37 cellular contexts compared by ENCODE assay signal in the genomic region with DNA sequence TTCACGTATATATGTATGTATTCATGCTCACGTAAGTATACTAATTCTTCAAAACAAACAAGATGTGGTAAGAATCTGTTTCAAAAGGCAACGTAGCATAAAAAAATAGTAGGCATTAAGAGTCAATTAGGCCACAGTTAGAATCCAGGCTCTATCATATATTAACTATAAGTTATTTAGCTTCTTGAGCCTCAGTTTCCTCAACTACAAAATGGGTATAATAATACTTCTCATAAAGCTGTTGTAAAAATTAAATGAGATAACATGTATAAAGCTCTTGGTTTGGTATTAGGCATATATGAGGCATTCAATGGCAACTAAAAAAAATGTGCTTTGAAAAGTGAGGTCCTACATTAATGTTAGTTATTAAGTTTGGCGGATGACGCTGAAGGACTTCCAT.
"Had no signal": no experiment of that assay in that cellular context is flagged by ENCODE, and none has a peak within 500 bp of the region (broad histone marks: within the 10 kb centered on the region; RNA-seq: fewer than 3 reads in every experiment).

No MANE protein-coding gene starts in this region.

- H3K27me3 Mint-ChIP-seq: activated B cell treated with CpG ODN at 0.5 μM for 24 hours; activated CD4-positive, alpha-beta memory T cell treated with anti-CD3 and anti-CD28 coated beads for 36 hours; activated CD4-positive, alpha-beta T cell treated with anti-CD3 and anti-CD28 coated beads, Interleukin-2, amount 10 ng/mL, durations not matched to agents 24 days and 14 days; activated CD8-positive, alpha-beta T cell treated with anti-CD3 and anti-CD28 coated beads for 36 hours; activated naive CD4-positive, alpha-beta T cell treated with anti-CD3 and anti-CD28 coated beads, Interleukin-2, amount 10 ng/mL, durations not matched to agents 7 days and 5 days; activated naive CD4-positive, alpha-beta T cell treated with anti-CD3 and anti-CD28 coated beads, Interleukin-2, amount 50 U/mL, for 24 hours; activated naive CD8-positive, alpha-beta T cell; activated naive CD8-positive, alpha-beta T cell treated with anti-CD3 and anti-CD28 coated beads, Interleukin-2, amount 10 ng/mL, durations not matched to agents 7 days and 5 days; activated naive CD8-positive, alpha-beta T cell treated with anti-CD3 and anti-CD28 coated beads, Interleukin-2, amount 50 U/mL, for 24 hours; activated T-helper 17 cell treated with anti-CD3 and anti-CD28 coated beads, Interleukin-2, amount 50 U/mL, for 72 hours; brain; central memory CD8-positive, alpha-beta T cell had no signal

- H3K9me3 ChIP-seq: ascending aorta had no signal

- H3K4me1 Mint-ChIP-seq: activated B cell treated with CpG ODN at 0.5 μM for 24 hours had no signal

- ATAC-seq: activated CD8-positive, alpha-beta T cell treated with anti-CD3 and anti-CD28 coated beads for 36 hours; activated naive CD8-positive, alpha-beta T cell treated with anti-CD3 and anti-CD28 coated beads, Interleukin-2, amount 50 U/mL, for 24 hours; activated T-cell treated with anti-CD3 and anti-CD28 coated beads, Interleukin-2, amount 50 U/mL, for 4 hours; activated T-cell treated with anti-CD3 and anti-CD28 coated beads, Interleukin-2, amount 50 U/mL, for 72 hours; activated T-helper 17 cell treated with anti-CD3 and anti-CD28 coated beads, Interleukin-2, amount 50 U/mL, for 72 hours had no signal

- H3K27ac ChIP-seq: ascending aorta, cardiac muscle cell, VCaP had no signal

- H3K27ac Mint-ChIP-seq: activated B cell treated with CpG ODN at 0.5 μM for 24 hours; activated CD4-positive, alpha-beta memory T cell treated with anti-CD3 and anti-CD28 coated beads for 36 hours; activated CD4-positive, alpha-beta T cell treated with anti-CD3 and anti-CD28 coated beads, Interleukin-2, amount 10 ng/mL, durations not matched to agents 24 days and 14 days; activated CD8-positive, alpha-beta T cell treated with anti-CD3 and anti-CD28 coated beads for 36 hours; activated naive CD4-positive, alpha-beta T cell treated with anti-CD3 and anti-CD28 coated beads, Interleukin-2, amount 10 ng/mL, durations not matched to agents 7 days and 5 days; activated naive CD4-positive, alpha-beta T cell treated with anti-CD3 and anti-CD28 coated beads, Interleukin-2, amount 50 U/mL, for 24 hours; activated naive CD8-positive, alpha-beta T cell; activated naive CD8-positive, alpha-beta T cell treated with anti-CD3 and anti-CD28 coated beads, Interleukin-2, amount 10 ng/mL, durations not matched to agents 7 days and 5 days; activated naive CD8-positive, alpha-beta T cell treated with anti-CD3 and anti-CD28 coated beads, Interleukin-2, amount 50 U/mL, for 24 hours; activated T-cell treated with anti-CD3 and anti-CD28 coated beads, Interleukin-2, amount 50 U/mL, for 72 hours; activated T-helper 1 cell treated with anti-CD3 and anti-CD28 coated beads, Interleukin-12 subunit alpha, Interleukin-12 subunit beta, Interleukin-2, Interleukin-4 antibody, amounts not matched to agents 30 ng/mL and 10 ng/mL and 1 ng/mL, durations not matched to agents 14 hours and 24 hours and 36 hours; activated T-helper 17 cell treated with anti-CD3 and anti-CD28 coated beads, Interleukin-2, amount 50 U/mL, for 72 hours; T-helper 1 cell treated with Interleukin-12 subunit alpha and Interleukin-12 subunit beta and Interleukin-4 antibody, amounts not matched to agents 30 μg/mL and 1 μg/mL, for 36 hours; T-helper 2 cell treated with Interferon-gamma antibody and Interleukin-4, amounts not matched to agents 5 μg/mL and 100 μg/mL, for 36 hours had no signal

- H3K4me3 Mint-ChIP-seq: activated B cell treated with CpG ODN at 0.5 μM for 24 hours; activated CD4-positive, alpha-beta memory T cell treated with anti-CD3 and anti-CD28 coated beads for 36 hours; activated CD4-positive, alpha-beta T cell treated with anti-CD3 and anti-CD28 coated beads, Interleukin-2, amount 10 ng/mL, durations not matched to agents 24 days and 14 days; activated CD8-positive, alpha-beta T cell treated with anti-CD3 and anti-CD28 coated beads for 36 hours; activated naive CD4-positive, alpha-beta T cell treated with anti-CD3 and anti-CD28 coated beads, Interleukin-2, amount 10 ng/mL, durations not matched to agents 7 days and 5 days; activated naive CD4-positive, alpha-beta T cell treated with anti-CD3 and anti-CD28 coated beads, Interleukin-2, amount 50 U/mL, for 24 hours; activated naive CD8-positive, alpha-beta T cell; activated naive CD8-positive, alpha-beta T cell treated with anti-CD3 and anti-CD28 coated beads, Interleukin-2, amount 10 ng/mL, durations not matched to agents 7 days and 5 days; activated naive CD8-positive, alpha-beta T cell treated with anti-CD3 and anti-CD28 coated beads, Interleukin-2, amount 50 U/mL, for 24 hours; activated T-cell treated with anti-CD3 and anti-CD28 coated beads, Interleukin-2, amount 50 U/mL, for 4 hours; activated T-cell treated with anti-CD3 and anti-CD28 coated beads, Interleukin-2, amount 50 U/mL, for 72 hours; activated T-helper 1 cell treated with anti-CD3 and anti-CD28 coated beads, Interleukin-12 subunit alpha, Interleukin-12 subunit beta, Interleukin-2, Interleukin-4 antibody, amounts not matched to agents 30 ng/mL and 10 ng/mL and 1 ng/mL, durations not matched to agents 14 hours and 24 hours and 36 hours; activated T-helper 17 cell treated with anti-CD3 and anti-CD28 coated beads, Interleukin-2, amount 50 U/mL, for 72 hours; brain; central memory CD8-positive, alpha-beta T cell; T-helper 1 cell treated with Interleukin-12 subunit alpha and Interleukin-12 subunit beta and Interleukin-4 antibody, amounts not matched to agents 30 μg/mL and 1 μg/mL, for 36 hours; T-helper 2 cell treated with Interferon-gamma antibody and Interleukin-4, amounts not matched to agents 5 μg/mL and 100 μg/mL, for 36 hours had no signal

- H3K27me3 ChIP-seq: ascending aorta, cardiac muscle cell had no signal

- H3K9me3 Mint-ChIP-seq: activated B cell treated with CpG ODN at 0.5 μM for 24 hours; activated CD4-positive, alpha-beta memory T cell treated with anti-CD3 and anti-CD28 coated beads for 36 hours; activated CD4-positive, alpha-beta T cell treated with anti-CD3 and anti-CD28 coated beads, Interleukin-2, amount 10 ng/mL, durations not matched to agents 24 days and 14 days; activated CD8-positive, alpha-beta T cell treated with anti-CD3 and anti-CD28 coated beads for 36 hours; activated naive CD4-positive, alpha-beta T cell treated with anti-CD3 and anti-CD28 coated beads, Interleukin-2, amount 10 ng/mL, durations not matched to agents 7 days and 5 days; activated naive CD4-positive, alpha-beta T cell treated with anti-CD3 and anti-CD28 coated beads, Interleukin-2, amount 50 U/mL, for 24 hours; activated naive CD8-positive, alpha-beta T cell treated with anti-CD3 and anti-CD28 coated beads, Interleukin-2, amount 10 ng/mL, durations not matched to agents 7 days and 5 days; activated naive CD8-positive, alpha-beta T cell treated with anti-CD3 and anti-CD28 coated beads, Interleukin-2, amount 50 U/mL, for 24 hours; activated T-cell treated with anti-CD3 and anti-CD28 coated beads, Interleukin-2, amount 50 U/mL, for 4 hours; activated T-cell treated with anti-CD3 and anti-CD28 coated beads, Interleukin-2, amount 50 U/mL, for 72 hours; activated T-helper 1 cell treated with anti-CD3 and anti-CD28 coated beads, Interleukin-12 subunit alpha, Interleukin-12 subunit beta, Interleukin-2, Interleukin-4 antibody, amounts not matched to agents 30 ng/mL and 10 ng/mL and 1 ng/mL, durations not matched to agents 14 hours and 24 hours and 36 hours; activated T-helper 17 cell treated with anti-CD3 and anti-CD28 coated beads, Interleukin-2, amount 50 U/mL, for 72 hours; brain; central memory CD8-positive, alpha-beta T cell; T-helper 1 cell treated with Interleukin-12 subunit alpha and Interleukin-12 subunit beta and Interleukin-4 antibody, amounts not matched to agents 30 μg/mL and 1 μg/mL, for 36 hours; T-helper 2 cell treated with Interferon-gamma antibody and Interleukin-4, amounts not matched to agents 5 μg/mL and 100 μg/mL, for 36 hours had no signal

- H3K4me3 ChIP-seq: ascending aorta, cardiac muscle cell had no signal

- DNase-seq: activated B cell treated with CpG ODN at 0.5 μM for 24 hours; activated CD4-positive, alpha-beta memory T cell treated with anti-CD3 and anti-CD28 coated beads for 36 hours; activated CD4-positive, alpha-beta T cell treated with anti-CD3 and anti-CD28 coated beads for 4 hours; activated CD4-positive, alpha-beta T cell treated with anti-CD3 and anti-CD28 coated beads, Interleukin-2, amount 10 ng/mL, durations not matched to agents 24 days and 14 days; activated CD4-positive, alpha-beta T cell treated with anti-CD3 and anti-CD28 coated beads, Interleukin-2, amount 50 U/mL, for 1 hour; activated CD4-positive, alpha-beta T cell treated with anti-CD3 and anti-CD28 coated beads, Interleukin-2, amount 50 U/mL, for 4 hours; activated CD4-positive, CD25-positive, alpha-beta regulatory T cell treated with anti-CD3 and anti-CD28 coated beads, Interleukin-2, amount 50 U/mL, for 72 hours; activated CD8-positive, alpha-beta memory T cell treated with anti-CD3 and anti-CD28 coated beads, Interleukin-2, amount 50 U/mL, for 4 hours; activated CD8-positive, alpha-beta T cell treated with anti-CD3 and anti-CD28 coated beads for 36 hours; activated effector memory CD4-positive, alpha-beta T cell treated with Interleukin-2 at 50 U/mL for 16 hours; activated gamma-delta T cell; activated naive CD4-positive, alpha-beta T cell treated with anti-CD3 and anti-CD28 coated beads, Interleukin-2, amount 10 ng/mL, durations not matched to agents 7 days and 5 days; activated naive CD4-positive, alpha-beta T cell treated with Interleukin-2 at 50 U/mL for 16 hours; activated naive CD8-positive, alpha-beta T cell treated with anti-CD3 and anti-CD28 coated beads, Interleukin-2, amount 10 ng/mL, durations not matched to agents 7 days and 5 days; activated naive CD8-positive, alpha-beta T cell treated with anti-CD3 and anti-CD28 coated beads, Interleukin-2, amount 50 U/mL, for 24 hours; activated T-cell treated with anti-CD3 and anti-CD28 coated beads for 4 hours; activated T-cell treated with anti-CD3 and anti-CD28 coated beads, Interleukin-2, amount 50 U/mL, for 1 hour; activated T-cell treated with anti-CD3 and anti-CD28 coated beads, Interleukin-2, amount 50 U/mL, for 4 hours; activated T-cell treated with anti-CD3 and anti-CD28 coated beads, Interleukin-2, amount 50 U/mL, for 72 hours; amygdala; anterior cingulate cortex; caudate nucleus; cerebellar nuclear complex; T-helper 2 cell; T-helper 9 cell had no signal

- FAIRE-seq: bronchial epithelial cell had no signal
